In the genomic region with DNA sequence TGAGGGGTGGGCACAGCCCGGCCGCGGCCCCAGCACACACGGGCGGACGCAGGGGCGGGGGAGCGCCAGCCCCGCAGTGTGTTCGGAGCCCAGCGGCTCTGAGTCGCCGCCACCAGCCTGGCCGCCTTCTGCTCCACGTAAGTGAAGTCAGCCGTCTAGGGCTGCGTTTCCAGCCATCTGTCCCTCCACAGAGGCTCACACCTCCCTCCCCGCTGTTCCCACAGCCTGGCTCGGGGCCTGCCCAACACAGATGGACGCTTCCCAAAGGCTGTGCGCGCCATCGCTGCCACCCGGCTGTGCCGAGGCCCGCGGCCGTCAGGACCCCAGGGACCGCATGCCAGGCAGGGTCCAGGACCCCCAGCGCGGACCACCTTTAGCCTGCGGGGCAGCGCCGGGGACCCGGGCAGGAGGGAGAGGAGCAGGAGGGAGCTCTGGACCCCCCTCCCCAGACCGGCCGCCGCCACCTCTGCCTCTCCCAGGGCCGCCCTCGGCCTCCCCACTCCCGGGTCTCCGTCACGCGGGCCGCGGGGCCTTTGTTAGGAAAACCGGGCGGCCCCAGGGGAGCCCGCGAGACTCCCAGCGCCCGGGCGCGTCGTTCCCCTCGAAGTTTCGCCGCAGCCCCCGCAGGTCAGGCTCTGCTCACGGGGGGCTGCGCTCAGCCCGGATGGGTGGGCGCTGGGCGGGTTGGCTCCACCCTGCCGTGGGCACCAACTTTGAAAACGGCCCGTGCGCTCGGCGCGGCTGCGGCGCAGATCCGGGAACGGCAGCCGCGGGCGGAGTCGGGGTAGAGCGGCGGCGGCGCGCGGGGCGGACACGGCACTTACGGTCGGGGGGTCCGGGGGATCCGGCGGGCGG, we compare ENCODE assay signal across 8 cellular contexts. TPM values are rescaled to one million over a fixed set of nuclear protein-coding genes. Genes with fewer than 3 reads are reported as not detected.
DNase-seq lines count a peak whose midpoint lies in the region; ATAC-seq and TF ChIP-seq lines count a peak whose summit lies in the region.

No MANE protein-coding gene starts in this region.

- H3F3A ChIP-seq in neural cell (ENCODE audit: insufficient read depth, low read length, poor library complexity, severe bottlenecking), result no peaks in the 10 kb centered on the region

- no peak for ATAC-seq in GM21529 (IDR thresholded peaks at IDR 0.05; ENCODE audit: unreplicated experiment)

- peak overlapping the region; percentile 66 for H3K9ac ChIP-seq in neural cell (ENCODE audit: low read length)

- H3K36me3 ChIP-seq in ectodermal cell (ENCODE audit: control insufficient read depth, insufficient read depth, low read length), result no peaks in the 10 kb centered on the region
- H3K36me3 ChIP-seq in neural cell (ENCODE audit: insufficient read depth, low read length), result no peaks in the 10 kb centered on the region

- no peaks in the 10 kb centered on the region for H4K20me1 ChIP-seq in neural cell (ENCODE audit: insufficient read depth)

- no peaks in the 10 kb centered on the region for H3K9me2 ChIP-seq in neural cell (ENCODE audit: insufficient read depth, low read length)

- H3K4me1 ChIP-seq in ectodermal cell (ENCODE audit: control insufficient read depth, insufficient read depth, low read length), result peaks cover 5% of the 10 kb centered on the region

- H3K27me3 ChIP-seq in HL-60 (ENCODE audit: insufficient read depth, poor library complexity, severe bottlenecking) (no peaks in the 10 kb centered on the region), ectodermal cell (ENCODE audit: control insufficient read depth, insufficient read depth, low read length, poor library complexity, severe bottlenecking) (peaks cover 59% of the 10 kb centered on the region), neural cell (ENCODE audit: insufficient read depth, low read depth, low read length) (peaks cover 12% of the 10 kb centered on the region)

- H3K27ac ChIP-seq in HL-60 (replicated peaks), result peak overlapping the region; percentile 47
- no peak overlapping the region for H3K27ac ChIP-seq in ectodermal cell (ENCODE audit: insufficient read depth, low read depth, low read length, poor library complexity, severe bottlenecking)
- H3K27ac ChIP-seq in neural cell (ENCODE audit: low read length), result no peak overlapping the region

- H2AFZ ChIP-seq in neural cell (ENCODE audit: low read depth, low read length), result peak overlapping the region; percentile 8

- DNase-seq in COLO668 (lab: John Stamatoyannopoulos, UW; ENCODE audit: unreplicated experiment) (peak; percentile 62), HL-60 (ENCODE audit: low read depth in 1 of 2, low spot score in 1 of 2) (no peak), NCI-H1048 (lab: John Stamatoyannopoulos, UW) (no peak), GDM1 (lab: John Stamatoyannopoulos, UW) (no peak), immature natural killer cell (no peak)

- 8 to 9% methylated on average over 93 of the region's 93 CpGs for WGBS in ectodermal cell, 2 experiments

- TF ChIP-seq EP300 in neural cell (conservative IDR thresholded peaks at IDR 0.05; ENCODE audit: poor library complexity, severe bottlenecking), result no peak

- peak overlapping the region; percentile 65 for H3K4me2 ChIP-seq in neural cell (ENCODE audit: low read length)

- no peak overlapping the region for H3K4me3 Mint-ChIP-seq in immature natural killer cell

- H3K27ac Mint-ChIP-seq in immature natural killer cell, result no peak overlapping the region

- no peaks in the 10 kb centered on the region for H3K79me2 ChIP-seq in neural cell (replicated peaks; ENCODE audit: insufficient read depth, low read length)

- TF ChIP-seq RAD21 in neural cell (conservative IDR thresholded peaks at IDR 0.05), result no peak

- no peaks in the 10 kb centered on the region for H3K36me3 Mint-ChIP-seq in immature natural killer cell

- peaks cover 10 to 25% (median 12%) of the 10 kb centered on the region in 3 donors for H3K27me3 Mint-ChIP-seq in immature natural killer cell (ENCODE audit: low read depth in 3 of 3)

- no peak for TF ChIP-seq CTCF in HL-60 (IDR thresholded peaks at IDR 0.05; ENCODE audit: insufficient read depth, low read length)
- TF ChIP-seq CTCF in neural cell (IDR thresholded peaks at IDR 0.05; ENCODE audit: poor library complexity, severe bottlenecking), result no peak

- no peaks in the 10 kb centered on the region for H3K9me3 ChIP-seq in ectodermal cell (ENCODE audit: control insufficient read depth, low read length)
- no peaks in the 10 kb centered on the region for H3K9me3 ChIP-seq in neural cell (ENCODE audit: low read length)

- no peak overlapping the region; the same call in 1 of the 2 replicates for H3K4me3 ChIP-seq in HL-60 (replicated peaks; ENCODE audit: insufficient read depth, low read length)
- peak overlapping the region; percentile 35 for H3K4me3 ChIP-seq in ectodermal cell (ENCODE audit: insufficient read depth, low read depth, low read length)
- peak overlapping the region; percentile 88 for H3K4me3 ChIP-seq in neural cell (ENCODE audit: low read length)

- peaks cover 0 to 1% (median 0%) of the 10 kb centered on the region in 6 donors for H3K9me3 Mint-ChIP-seq in immature natural killer cell

- H3K4me1 Mint-ChIP-seq in immature natural killer cell, result peaks cover 8 to 9% of the 10 kb centered on the region in 2 donors

TF ChIP-seq in neural cell, 6 proteins besides CTCF, POLR2A, EP300 and RAD21:
- peak; percentile 51 for TF ChIP-seq MXI1 (conservative IDR thresholded peaks at IDR 0.05; ENCODE audit: poor library complexity, severe bottlenecking)
- no peak for TF ChIP-seq EZH2 (IDR thresholded peaks at IDR 0.05; ENCODE audit: borderline replicate concordance, insufficient read depth, low read length, poor library complexity, severe bottlenecking)

RNA-seq across cellular contexts. Expression of a gene that starts 36.6 kb away (rescaled TPM):
- polyA plus RNA-seq in ectodermal cell (2013, experiment 1 of 4), result 2.2 TPM
- polyA plus RNA-seq in ectodermal cell (2013, experiment 2 of 4), result 3.2 TPM
- 3.1 TPM for polyA plus RNA-seq in ectodermal cell (2013, experiment 3 of 4)
- 2.6 TPM for polyA plus RNA-seq in ectodermal cell (2013, experiment 4 of 4)
- 0.74 and 2.1 TPM in 2 replicates for polyA plus RNA-seq in neural cell
- 2.9 and 3.5 TPM in 2 replicates for polyA minus RNA-seq in neural cell
- under 1 TPM in 2 of 3 donors, not detected in 1; 0.49 to 0.76 TPM for polyA plus RNA-seq in immature natural killer cell
